In genomic region chr10:126264089-126265018, GRCh38 we compare ENCODE assay signal across 29 cellular contexts.
DNase-seq lines count a peak whose midpoint lies in the region; ATAC-seq, FAIRE-seq and TF ChIP-seq lines count a peak whose summit lies in the region.
"Had no signal": no experiment of that assay in that cellular context is flagged by ENCODE, and none has a peak within 500 bp of the region (broad histone marks: within the 10 kb centered on the region; RNA-seq: fewer than 3 reads in every experiment).

No MANE protein-coding gene starts in this region.

- no peaks in the 10 kb centered on the region for H3K27me3 Mint-ChIP-seq in astrocyte (ENCODE audit: low read depth, unreplicated experiment)
- no peaks in the 10 kb centered on the region for H3K27me3 Mint-ChIP-seq in neural crest cell (ENCODE audit: low read depth)
- H3K27me3 Mint-ChIP-seq: activated CD4-positive, alpha-beta T cell treated with anti-CD3 and anti-CD28 coated beads, Interleukin-2, amount 10 ng/mL, durations not matched to agents 7 days and 5 days; activated CD8-positive, alpha-beta memory T cell treated with anti-CD3 and anti-CD28 coated beads, Interleukin-2, amount 10 ng/mL, durations not matched to agents 7 days and 5 days; central memory CD8-positive, alpha-beta T cell had no signal

- WGBS in heart left ventricle, 4 donors, result 51 to 60% (median 54%) methylated on average over 14 of the region's 14 CpGs

- H3K27me3 ChIP-seq in astrocyte (ENCODE audit: insufficient read depth, low read length) (no peaks in the 10 kb centered on the region), heart left ventricle (no peaks in the 10 kb centered on the region)
- H3K27me3 ChIP-seq: neural progenitor cell had no signal

- H3K4me3 Mint-ChIP-seq in astrocyte (ENCODE audit: unreplicated experiment) (no peak overlapping the region), neural crest cell (no peak overlapping the region)
- H3K4me3 Mint-ChIP-seq: activated CD4-positive, alpha-beta T cell treated with anti-CD3 and anti-CD28 coated beads, Interleukin-2, amount 10 ng/mL, durations not matched to agents 7 days and 5 days; activated CD8-positive, alpha-beta memory T cell treated with anti-CD3 and anti-CD28 coated beads, Interleukin-2, amount 10 ng/mL, durations not matched to agents 7 days and 5 days; activated naive CD4-positive, alpha-beta T cell treated with anti-CD3 and anti-CD28 coated beads for 36 hours; activated T-cell treated with anti-CD3 and anti-CD28 coated beads, Interleukin-2, amount 50 U/mL, for 72 hours; central memory CD8-positive, alpha-beta T cell; neural progenitor cell; stimulated activated effector memory CD8-positive, alpha-beta T cell treated with anti-CD3 and anti-CD28 coated beads, Interleukin-12 subunit alpha, Interleukin-12 subunit beta, amount 100 ng/mL, for 72 hours had no signal

- TF ChIP-seq CTCF in astrocyte (IDR thresholded peaks at IDR 0.05; ENCODE audit: insufficient read depth, low read depth, low read length) (no peak), heart left ventricle (IDR thresholded peaks at IDR 0.05) (no peak), neural crest cell (conservative IDR thresholded peaks at IDR 0.05) (no peak)

- H3K4me2 ChIP-seq in astrocyte (ENCODE audit: low read length), result peak overlapping the region; percentile 5
- H3K4me2 ChIP-seq: neural progenitor cell had no signal

- peaks cover 2% of the 10 kb centered on the region for H3K36me3 ChIP-seq in astrocyte (ENCODE audit: insufficient read depth, low read length)
- no peaks in the 10 kb centered on the region for H3K36me3 ChIP-seq in heart left ventricle
- H3K36me3 ChIP-seq: neural progenitor cell had no signal

- no peak for TF ChIP-seq POLR2A in heart left ventricle (IDR thresholded peaks at IDR 0.05)

- peak overlapping the region; percentile 38 for H3K9ac ChIP-seq in astrocyte (ENCODE audit: low read length)
- H3K9ac ChIP-seq: neural progenitor cell had no signal

- H3K9me3 ChIP-seq in astrocyte (ENCODE audit: insufficient read depth, low read depth, low read length), result no peaks in the 10 kb centered on the region
- H3K9me3 ChIP-seq in heart left ventricle, result peaks cover 0 to 11% (median 0%) of the 10 kb centered on the region in 12 donors

- intact Hi-C loops in heart left ventricle (cut with DNase I), result no loop called here

- peak; percentile 20 for FAIRE-seq in astrocyte (lab: Jason Lieb, UNC)
- FAIRE-seq: endothelial cell of umbilical vein, GM12878 had no signal

- H3K36me3 Mint-ChIP-seq in astrocyte (ENCODE audit: low read depth, unreplicated experiment), result peaks cover 25% of the 10 kb centered on the region
- peaks cover 22% of the 10 kb centered on the region for H3K36me3 Mint-ChIP-seq in neural crest cell (ENCODE audit: low read depth)
- peaks cover 0 to 6% of the 10 kb centered on the region in 2 donors for H3K36me3 Mint-ChIP-seq in activated naive CD4-positive, alpha-beta T cell treated with anti-CD3 and anti-CD28 coated beads, Interleukin-2, amount 50 U/mL, for 72 hours
- H3K36me3 Mint-ChIP-seq: activated CD8-positive, alpha-beta memory T cell treated with anti-CD3 and anti-CD28 coated beads, Interleukin-2, amount 10 ng/mL, durations not matched to agents 7 days and 5 days; stimulated activated effector memory CD8-positive, alpha-beta T cell treated with anti-CD3 and anti-CD28 coated beads, Interleukin-12 subunit alpha, Interleukin-12 subunit beta, amount 100 ng/mL, for 72 hours had no signal

- H3K27ac Mint-ChIP-seq in astrocyte (ENCODE audit: unreplicated experiment) (peak overlapping the region; percentile 42), neural crest cell (ENCODE audit: unreplicated experiment) (peak overlapping the region; percentile 76)
- no peak overlapping the region for H3K27ac Mint-ChIP-seq in activated naive CD4-positive, alpha-beta T cell treated with anti-CD3 and anti-CD28 coated beads, Interleukin-2, amount 50 U/mL, for 72 hours
- H3K27ac Mint-ChIP-seq: activated CD4-positive, alpha-beta T cell treated with anti-CD3 and anti-CD28 coated beads, Interleukin-2, amount 10 ng/mL, durations not matched to agents 7 days and 5 days; activated CD8-positive, alpha-beta memory T cell treated with anti-CD3 and anti-CD28 coated beads, Interleukin-2, amount 10 ng/mL, durations not matched to agents 7 days and 5 days; activated naive CD4-positive, alpha-beta T cell treated with anti-CD3 and anti-CD28 coated beads for 36 hours; activated T-cell treated with anti-CD3 and anti-CD28 coated beads, Interleukin-2, amount 50 U/mL, for 72 hours; neural progenitor cell; progenitor cell of endocrine pancreas; stimulated activated effector memory CD8-positive, alpha-beta T cell treated with anti-CD3 and anti-CD28 coated beads, Interleukin-12 subunit alpha, Interleukin-12 subunit beta, amount 100 ng/mL, for 72 hours had no signal

- H3K4me1 Mint-ChIP-seq in astrocyte (ENCODE audit: low read depth, unreplicated experiment), result peaks cover 8% of the 10 kb centered on the region
- peaks cover 15% of the 10 kb centered on the region for H3K4me1 Mint-ChIP-seq in neural crest cell
- H3K4me1 Mint-ChIP-seq: activated CD4-positive, alpha-beta T cell treated with anti-CD3 and anti-CD28 coated beads, Interleukin-2, amount 10 ng/mL, durations not matched to agents 7 days and 5 days; activated CD8-positive, alpha-beta memory T cell treated with anti-CD3 and anti-CD28 coated beads, Interleukin-2, amount 10 ng/mL, durations not matched to agents 7 days and 5 days; central memory CD8-positive, alpha-beta T cell; neural progenitor cell had no signal

- H3K79me2 ChIP-seq in astrocyte (ENCODE audit: insufficient read depth, low read length), result peaks cover 87% of the 10 kb centered on the region

- DNase-seq in ELF-1 (ENCODE audit: low read depth, low spot score) (peak; percentile 13), astrocyte (ENCODE audit: low read depth) (no peak), heart left ventricle (peak in 1 of 5 donors; percentile 17), neural crest cell (ENCODE audit: low read depth, low spot score) (no peak), 8988T (no peak), NCI-H2107 (lab: John Stamatoyannopoulos, UW) (no peak)
- DNase-seq in activated naive CD4-positive, alpha-beta T cell treated with anti-CD3 and anti-CD28 coated beads, Interleukin-2, amount 50 U/mL, for 72 hours (ENCODE audit: low spot score in 2 of 2), result no peak
- DNase-seq: ACHN; activated CD4-positive, alpha-beta T cell treated with anti-CD3 and anti-CD28 coated beads, Interleukin-2, amount 10 ng/mL, durations not matched to agents 7 days and 5 days; activated CD8-positive, alpha-beta memory T cell treated with anti-CD3 and anti-CD28 coated beads, Interleukin-2, amount 10 ng/mL, durations not matched to agents 7 days and 5 days; activated naive CD4-positive, alpha-beta T cell treated with anti-CD3 and anti-CD28 coated beads for 36 hours; activated T-cell treated with anti-CD3 and anti-CD28 coated beads, Interleukin-2, amount 50 U/mL, for 72 hours; DMS79 treated with DMSO at 0.1 percent for 48 hours; H7; hippocampal formation; KG1; NCI-H2171; NCI-H748 treated with DMSO at 0.1 percent for 48 hours; small intestine; stimulated activated CD4-positive, alpha-beta T cell treated with anti-CD3 and anti-CD28 coated beads, Interleukin-2, amount 100 ng/mL, for 48 hours; T-helper 9 cell had no signal

- H3K9me3 Mint-ChIP-seq in astrocyte (ENCODE audit: unreplicated experiment) (peaks cover 11% of the 10 kb centered on the region), neural crest cell (peaks cover 8% of the 10 kb centered on the region)
- peaks cover 2 to 5% of the 10 kb centered on the region in 2 donors for H3K9me3 Mint-ChIP-seq in activated naive CD4-positive, alpha-beta T cell treated with anti-CD3 and anti-CD28 coated beads, Interleukin-2, amount 50 U/mL, for 72 hours
- H3K9me3 Mint-ChIP-seq: activated CD4-positive, alpha-beta T cell treated with anti-CD3 and anti-CD28 coated beads, Interleukin-2, amount 10 ng/mL, durations not matched to agents 7 days and 5 days; stimulated activated effector memory CD8-positive, alpha-beta T cell treated with anti-CD3 and anti-CD28 coated beads, Interleukin-12 subunit alpha, Interleukin-12 subunit beta, amount 100 ng/mL, for 72 hours had no signal

- H3K4me1 ChIP-seq in astrocyte (ENCODE audit: insufficient read depth, low read length) (peaks cover 10% of the 10 kb centered on the region), heart left ventricle (peaks cover 0 to 14% (median 0%) of the 10 kb centered on the region in 12 donors)

- H4K20me1 ChIP-seq in astrocyte (ENCODE audit: insufficient read depth, low read length), result no peaks in the 10 kb centered on the region

- peak overlapping the region; percentile 53 for H3K27ac ChIP-seq in astrocyte (ENCODE audit: low read depth, low read length)
- peak overlapping the region in 4 of 12 donors; percentile 4 to 22 (median 16) for H3K27ac ChIP-seq in heart left ventricle
- H3K27ac ChIP-seq: neural progenitor cell, RWPE1 had no signal

- no peak overlapping the region for H2AFZ ChIP-seq in astrocyte (ENCODE audit: low read depth, low read length)
- H2AFZ ChIP-seq: neural progenitor cell had no signal

- H3K4me3 ChIP-seq in astrocyte (ENCODE audit: insufficient read depth, low read depth, low read length) (no peak overlapping the region), heart left ventricle (no peak overlapping the region)
- H3K4me3 ChIP-seq: GM12878, neural progenitor cell had no signal

- ATAC-seq in heart left ventricle, result peak in 3 of 4 donors; percentile 11 to 76 (median 62)
- ATAC-seq in HG03520 (IDR thresholded peaks at IDR 0.05; ENCODE audit: unreplicated experiment), result no peak
- no peak for ATAC-seq in activated naive CD4-positive, alpha-beta T cell treated with anti-CD3 and anti-CD28 coated beads, Interleukin-2, amount 50 U/mL, for 72 hours
- ATAC-seq: activated CD8-positive, alpha-beta memory T cell treated with anti-CD3 and anti-CD28 coated beads, Interleukin-2, amount 10 ng/mL, durations not matched to agents 7 days and 5 days; activated T-cell treated with anti-CD3 and anti-CD28 coated beads, Interleukin-2, amount 50 U/mL, for 72 hours; GM12878; stimulated activated effector memory CD8-positive, alpha-beta T cell treated with anti-CD3 and anti-CD28 coated beads, Interleukin-12 subunit alpha, Interleukin-12 subunit beta, amount 100 ng/mL, for 72 hours had no signal

Comparison
In these comparisons a context has a peak if more than half of its experiments do, and no peak if none do; other contexts are left out.
1. H3K27ac Mint-ChIP-seq: peak in astrocyte (single experiment) and neural crest cell (single experiment); none in activated naive CD4-positive, alpha-beta T cell treated with anti-CD3 and anti-CD28 coated beads, Interleukin-2, amount 50 U/mL, for 72 hours (0 of 2).
2. ATAC-seq: peak in heart left ventricle (3 of 4); none in HG03520 (single experiment) and activated naive CD4-positive, alpha-beta T cell treated with anti-CD3 and anti-CD28 coated beads, Interleukin-2, amount 50 U/mL, for 72 hours (0 of 2).